In the genomic region with DNA sequence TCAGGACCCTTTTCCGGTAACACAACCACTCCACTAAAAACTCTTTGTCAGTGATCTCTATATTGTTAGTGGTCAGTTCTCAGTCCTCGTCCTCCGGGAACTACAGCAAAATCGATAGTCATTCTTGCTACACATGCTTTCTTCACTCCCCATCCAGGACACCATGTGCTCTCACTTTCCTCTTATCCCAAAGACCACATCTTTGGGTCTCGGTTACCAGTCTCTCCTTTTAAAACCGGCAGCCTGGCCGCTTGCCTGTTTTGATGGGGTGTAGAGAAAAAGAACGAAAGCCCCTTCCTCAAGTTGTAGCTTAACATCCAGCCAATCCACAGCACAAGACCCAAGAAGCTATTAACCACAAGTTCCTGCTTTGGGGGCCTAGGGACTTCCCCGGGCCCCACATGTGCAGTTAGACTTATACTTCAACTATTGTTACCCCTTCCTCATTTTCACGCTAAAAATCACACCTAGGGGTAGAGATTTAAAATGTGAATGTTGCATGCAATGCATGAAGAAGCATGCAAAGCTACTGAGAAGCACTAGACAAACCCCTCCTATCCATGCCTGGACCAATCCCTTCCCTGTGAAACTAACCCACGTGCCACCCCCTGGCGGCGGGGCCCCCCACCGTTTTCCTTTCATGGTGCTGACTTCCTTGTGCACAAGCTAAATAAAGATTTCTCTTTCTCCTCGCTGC, we compare ENCODE assay signal across 1 cellular context.
TF ChIP-seq lines count a peak whose summit lies in the region.

No MANE protein-coding gene starts in this region.

TF ChIP-seq in WTC11, 78 proteins besides CTCF, POLR2A, EP300 and RAD21 (continued from another document):
- TF ChIP-seq, protein P1, sequence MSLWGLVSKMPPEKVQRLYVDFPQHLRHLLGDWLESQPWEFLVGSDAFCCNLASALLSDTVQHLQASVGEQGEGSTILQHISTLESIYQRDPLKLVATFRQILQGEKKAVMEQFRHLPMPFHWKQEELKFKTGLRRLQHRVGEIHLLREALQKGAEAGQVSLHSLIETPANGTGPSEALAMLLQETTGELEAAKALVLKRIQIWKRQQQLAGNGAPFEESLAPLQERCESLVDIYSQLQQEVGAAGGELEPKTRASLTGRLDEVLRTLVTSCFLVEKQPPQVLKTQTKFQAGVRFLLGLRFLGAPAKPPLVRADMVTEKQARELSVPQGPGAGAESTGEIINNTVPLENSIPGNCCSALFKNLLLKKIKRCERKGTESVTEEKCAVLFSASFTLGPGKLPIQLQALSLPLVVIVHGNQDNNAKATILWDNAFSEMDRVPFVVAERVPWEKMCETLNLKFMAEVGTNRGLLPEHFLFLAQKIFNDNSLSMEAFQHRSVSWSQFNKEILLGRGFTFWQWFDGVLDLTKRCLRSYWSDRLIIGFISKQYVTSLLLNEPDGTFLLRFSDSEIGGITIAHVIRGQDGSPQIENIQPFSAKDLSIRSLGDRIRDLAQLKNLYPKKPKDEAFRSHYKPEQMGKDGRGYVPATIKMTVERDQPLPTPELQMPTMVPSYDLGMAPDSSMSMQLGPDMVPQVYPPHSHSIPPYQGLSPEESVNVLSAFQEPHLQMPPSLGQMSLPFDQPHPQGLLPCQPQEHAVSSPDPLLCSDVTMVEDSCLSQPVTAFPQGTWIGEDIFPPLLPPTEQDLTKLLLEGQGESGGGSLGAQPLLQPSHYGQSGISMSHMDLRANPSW (CRISPR knock-in tag; conservative IDR thresholded peaks at IDR 0.05; ENCODE audit: low read depth): no peak
- TF ChIP-seq, protein P2, sequence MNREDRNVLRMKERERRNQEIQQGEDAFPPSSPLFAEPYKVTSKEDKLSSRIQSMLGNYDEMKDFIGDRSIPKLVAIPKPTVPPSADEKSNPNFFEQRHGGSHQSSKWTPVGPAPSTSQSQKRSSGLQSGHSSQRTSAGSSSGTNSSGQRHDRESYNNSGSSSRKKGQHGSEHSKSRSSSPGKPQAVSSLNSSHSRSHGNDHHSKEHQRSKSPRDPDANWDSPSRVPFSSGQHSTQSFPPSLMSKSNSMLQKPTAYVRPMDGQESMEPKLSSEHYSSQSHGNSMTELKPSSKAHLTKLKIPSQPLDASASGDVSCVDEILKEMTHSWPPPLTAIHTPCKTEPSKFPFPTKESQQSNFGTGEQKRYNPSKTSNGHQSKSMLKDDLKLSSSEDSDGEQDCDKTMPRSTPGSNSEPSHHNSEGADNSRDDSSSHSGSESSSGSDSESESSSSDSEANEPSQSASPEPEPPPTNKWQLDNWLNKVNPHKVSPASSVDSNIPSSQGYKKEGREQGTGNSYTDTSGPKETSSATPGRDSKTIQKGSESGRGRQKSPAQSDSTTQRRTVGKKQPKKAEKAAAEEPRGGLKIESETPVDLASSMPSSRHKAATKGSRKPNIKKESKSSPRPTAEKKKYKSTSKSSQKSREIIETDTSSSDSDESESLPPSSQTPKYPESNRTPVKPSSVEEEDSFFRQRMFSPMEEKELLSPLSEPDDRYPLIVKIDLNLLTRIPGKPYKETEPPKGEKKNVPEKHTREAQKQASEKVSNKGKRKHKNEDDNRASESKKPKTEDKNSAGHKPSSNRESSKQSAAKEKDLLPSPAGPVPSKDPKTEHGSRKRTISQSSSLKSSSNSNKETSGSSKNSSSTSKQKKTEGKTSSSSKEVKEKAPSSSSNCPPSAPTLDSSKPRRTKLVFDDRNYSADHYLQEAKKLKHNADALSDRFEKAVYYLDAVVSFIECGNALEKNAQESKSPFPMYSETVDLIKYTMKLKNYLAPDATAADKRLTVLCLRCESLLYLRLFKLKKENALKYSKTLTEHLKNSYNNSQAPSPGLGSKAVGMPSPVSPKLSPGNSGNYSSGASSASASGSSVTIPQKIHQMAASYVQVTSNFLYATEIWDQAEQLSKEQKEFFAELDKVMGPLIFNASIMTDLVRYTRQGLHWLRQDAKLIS (CRISPR knock-in tag; IDR thresholded peaks at IDR 0.05; ENCODE audit: borderline replicate concordance): no peak
- no peak for TF ChIP-seq SMAD3 (CRISPR knock-in tag; IDR thresholded peaks at IDR 0.05; ENCODE audit: borderline replicate concordance)
- TF ChIP-seq, protein P3, sequence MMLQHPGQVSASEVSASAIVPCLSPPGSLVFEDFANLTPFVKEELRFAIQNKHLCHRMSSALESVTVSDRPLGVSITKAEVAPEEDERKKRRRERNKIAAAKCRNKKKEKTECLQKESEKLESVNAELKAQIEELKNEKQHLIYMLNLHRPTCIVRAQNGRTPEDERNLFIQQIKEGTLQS (CRISPR knock-in tag; conservative IDR thresholded peaks at IDR 0.05): no peak
- TF ChIP-seq RELA (CRISPR knock-in tag; IDR thresholded peaks at IDR 0.05; ENCODE audit: borderline replicate concordance): no peak
- TF ChIP-seq CREB1 (CRISPR knock-in tag; IDR thresholded peaks at IDR 0.05): no peak
